In the genomic region with DNA sequence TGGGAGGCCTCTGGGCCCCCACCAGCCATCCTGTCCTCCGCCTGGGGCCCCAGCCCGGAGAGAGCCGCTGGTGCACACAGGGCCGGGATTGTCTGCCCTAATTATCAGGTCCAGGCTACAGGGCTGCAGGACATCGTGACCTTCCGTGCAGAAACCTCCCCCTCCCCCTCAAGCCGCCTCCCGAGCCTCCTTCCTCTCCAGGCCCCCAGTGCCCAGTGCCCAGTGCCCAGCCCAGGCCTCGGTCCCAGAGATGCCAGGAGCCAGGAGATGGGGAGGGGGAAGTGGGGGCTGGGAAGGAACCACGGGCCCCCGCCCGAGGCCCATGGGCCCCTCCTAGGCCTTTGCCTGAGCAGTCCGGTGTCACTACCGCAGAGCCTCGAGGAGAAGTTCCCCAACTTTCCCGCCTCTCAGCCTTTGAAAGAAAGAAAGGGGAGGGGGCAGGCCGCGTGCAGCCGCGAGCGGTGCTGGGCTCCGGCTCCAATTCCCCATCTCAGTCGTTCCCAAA, we compare ENCODE assay signal across 8 cellular contexts. TPM values are rescaled to one million over a fixed set of nuclear protein-coding genes. Genes with fewer than 3 reads are reported as not detected.
A peak's percentile ranks its signal among the peaks of the same experiment; 100 is the strongest.
DNase-seq lines count a peak whose midpoint lies in the region; ATAC-seq and TF ChIP-seq lines count a peak whose summit lies in the region.

No MANE protein-coding gene starts in this region.

- peaks cover 17 to 55% of the 10 kb centered on the region in 2 donors for H3K4me1 ChIP-seq in left lung

- no peaks in the 10 kb centered on the region for H3K27me3 Mint-ChIP-seq in T-helper 17 cell
- H3K27me3 Mint-ChIP-seq in dendritic cell treated with granulocyte-macrophage colony-stimulating factor and Interleukin-4, amounts not matched to agents 40 ng/mL and 50 ng/mL, for 4 days, result no peaks in the 10 kb centered on the region

- H3K4me1 Mint-ChIP-seq in T-helper 17 cell, result peaks cover 37% of the 10 kb centered on the region
- peaks cover 50% of the 10 kb centered on the region for H3K4me1 Mint-ChIP-seq in dendritic cell treated with granulocyte-macrophage colony-stimulating factor and Interleukin-4, amounts not matched to agents 40 ng/mL and 50 ng/mL, for 4 days (ENCODE audit: low read depth)

- DNase-seq in C1 segment of cervical spinal cord (lab: John Stamatoyannopoulos, UW), result peak; percentile 79 to 99 (median 94)
- peak; percentile 82 for DNase-seq in NCI-H2029 (lab: John Stamatoyannopoulos, UW)
- peak in 2 of 3 donors; percentile 29 to 39 for DNase-seq in T-helper 17 cell
- peak; percentile 80 to 89 for DNase-seq in left lung
- DNase-seq in stimulated activated naive CD4-positive, alpha-beta T cell treated with Interleukin-2 at 50 U/mL for 16 hours (lab: John Stamatoyannopoulos, UW), result peak; percentile 55

- peaks cover 9% of the 10 kb centered on the region for H3K36me3 Mint-ChIP-seq in T-helper 17 cell (ENCODE audit: low read depth)
- peaks cover 90% of the 10 kb centered on the region for H3K36me3 Mint-ChIP-seq in dendritic cell treated with granulocyte-macrophage colony-stimulating factor and Interleukin-4, amounts not matched to agents 40 ng/mL and 50 ng/mL, for 4 days (ENCODE audit: low read depth)

- TF ChIP-seq CTCF in left lung (IDR thresholded peaks at IDR 0.05), result no peak

- no peaks in the 10 kb centered on the region for H3K9me3 Mint-ChIP-seq in dendritic cell treated with granulocyte-macrophage colony-stimulating factor and Interleukin-4, amounts not matched to agents 40 ng/mL and 50 ng/mL, for 4 days

- peak overlapping the region; percentile 97 to 99 for H3K27ac ChIP-seq in left lung

- H3K27ac Mint-ChIP-seq in T-helper 17 cell, result peak overlapping the region; percentile 96
- H3K27ac Mint-ChIP-seq in dendritic cell treated with granulocyte-macrophage colony-stimulating factor and Interleukin-4, amounts not matched to agents 40 ng/mL and 50 ng/mL, for 4 days, result peak overlapping the region; percentile 87

- H3K9me3 ChIP-seq in T-helper 17 cell (ENCODE audit: control insufficient read depth, low read length, poor library complexity, severe bottlenecking) (no peaks in the 10 kb centered on the region), left lung (no peaks in the 10 kb centered on the region)

- ATAC-seq in GM18870 (IDR thresholded peaks at IDR 0.05; ENCODE audit: unreplicated experiment) (peak; percentile 27), HG03066 (IDR thresholded peaks at IDR 0.05; ENCODE audit: low read depth, unreplicated experiment) (peak; percentile 37), T-helper 17 cell (peak; percentile 12), left lung (peak; percentile 66)

- intact Hi-C loops in dendritic cell treated with granulocyte-macrophage colony-stimulating factor and Interleukin-4, amounts not matched to agents 40 ng/mL and 50 ng/mL, for 4 days (cut with micrococcal nuclease), result loop anchor here (1.0 to 10.0 kb wide), 3 partner anchors 40 to 211 kb away; a partner anchor contains a TSS
- intact Hi-C loops in left lung (cut with DNase I), result loop anchor here in 1 of 2 donors (10.0 kb wide), 1 partner anchor 109 kb away; no protein-coding TSS in a partner anchor

- peaks cover 0 to 60% of the 10 kb centered on the region in 2 donors for H3K36me3 ChIP-seq in left lung

- H3K27me3 ChIP-seq in left lung, result no peaks in the 10 kb centered on the region

- peak overlapping the region; percentile 97 for H3K4me3 Mint-ChIP-seq in T-helper 17 cell
- peak overlapping the region; percentile 91 for H3K4me3 Mint-ChIP-seq in dendritic cell treated with granulocyte-macrophage colony-stimulating factor and Interleukin-4, amounts not matched to agents 40 ng/mL and 50 ng/mL, for 4 days

- peak overlapping the region; percentile 99 for H3K4me3 ChIP-seq in left lung

RNA-seq across cellular contexts. Expression of a gene that starts 0.6 kb away (rescaled TPM):
- total RNA-seq in T-helper 17 cell (100 to 1,000 TPM; 640 to 695 TPM), left lung (1,000 to 10,000 TPM; 1,126 to 2,070 TPM)

RNA-seq across cellular contexts. Expression of a gene that starts 22.1 kb away (rescaled TPM):
- total RNA-seq in T-helper 17 cell (10 to 100 TPM; 29.3 to 37.3 TPM), left lung (10 to 100 TPM; 15.2 to 27.9 TPM)

RNA-seq across cellular contexts. Expression of a gene that starts 34.4 kb away (rescaled TPM):
- 100 to 1,000 TPM in 1 of 2 donors, 10 to 100 TPM in 1; 90.0 to 122 TPM for total RNA-seq in T-helper 17 cell
- 10 to 100 TPM; 23.4 to 48.1 TPM for total RNA-seq in left lung

RNA-seq across cellular contexts. Expression of a gene that starts 39.8 kb away (rescaled TPM):
- total RNA-seq in T-helper 17 cell (10 to 100 TPM; 16.9 to 24.3 TPM), left lung (10 to 100 TPM; 23.1 to 29.4 TPM)

RNA-seq across cellular contexts. Expression of a gene that starts 40.6 kb away (rescaled TPM):
- total RNA-seq in T-helper 17 cell (10 to 100 TPM; 36.6 to 42.2 TPM), left lung (100 to 1,000 TPM; 135 to 141 TPM)

Comparison
In these comparisons a context has a peak if more than half of its experiments do, and no peak if none do; other contexts are left out.
1. Peak in every context shown above with its lines: DNase-seq, ATAC-seq, H3K4me3 ChIP-seq and H3K27ac ChIP-seq.
2. DNase-seq: peak in every context shown above with its lines; median percentile 94 in C1 segment of cervical spinal cord; 84 in left lung; 82 in NCI-H2029; 55 in stimulated activated naive CD4-positive, alpha-beta T cell treated with Interleukin-2 at 50 U/mL for 16 hours; 34 in T-helper 17 cell.
3. ATAC-seq: peak in every context shown above with its lines; median percentile 66 in left lung; 37 in HG03066; 27 in GM18870; 12 in T-helper 17 cell.